In genomic region chr4:84497220-84497834, GRCh38 we compare ENCODE assay signal across 11 cellular contexts. TPM values are rescaled to one million over a fixed set of nuclear protein-coding genes. Genes with fewer than 3 reads are reported as not detected.
A peak's percentile ranks its signal among the peaks of the same experiment; 100 is the strongest.
DNase-seq lines count a peak whose midpoint lies in the region; ATAC-seq and TF ChIP-seq lines count a peak whose summit lies in the region.
"Had no signal": no experiment of that assay in that cellular context is flagged by ENCODE, and none has a peak within 500 bp of the region (broad histone marks: within the 10 kb centered on the region; RNA-seq: fewer than 3 reads in every experiment).

No MANE protein-coding gene starts in this region.

- no peak overlapping the region for H3K27ac ChIP-seq in iPS DF 6.9 (ENCODE audit: low read length)
- H3K27ac ChIP-seq in suprapubic skin = no peak overlapping the region
- H3K27ac ChIP-seq: neutrophil had no signal

- peaks cover 94% of the 10 kb centered on the region for H3K27me3 Mint-ChIP-seq in activated T-cell treated with anti-CD3 and anti-CD28 coated beads, Interleukin-2, amount 50 U/mL, for 24 hours
- H3K27me3 Mint-ChIP-seq in activated T-cell treated with anti-CD3 and anti-CD28 coated beads, Interleukin-2, amount 50 U/mL, for 4 hours (ENCODE audit: low read depth) = peaks cover 83% of the 10 kb centered on the region
- H3K27me3 Mint-ChIP-seq in activated CD8-positive, alpha-beta T cell treated with anti-CD3 and anti-CD28 coated beads for 36 hours = peaks cover 83% of the 10 kb centered on the region

- CTCF ChIA-PET in activated CD8-positive, alpha-beta T cell treated with anti-CD3 and anti-CD28 coated beads for 36 hours (lab: Charles Lee) = interaction anchor here (1.6 kb wide), 1 partner anchor 14 kb away, joined by 4 read pairs; no protein-coding TSS in a partner anchor

- POLR2A ChIA-PET in activated CD8-positive, alpha-beta T cell treated with anti-CD3 and anti-CD28 coated beads for 36 hours (lab: Charles Lee) = no interaction called here

- H3K9me3 Mint-ChIP-seq in activated T-cell treated with anti-CD3 and anti-CD28 coated beads, Interleukin-2, amount 50 U/mL, for 24 hours = peaks cover 6% of the 10 kb centered on the region
- peaks cover 11% of the 10 kb centered on the region for H3K9me3 Mint-ChIP-seq in activated T-cell treated with anti-CD3 and anti-CD28 coated beads, Interleukin-2, amount 50 U/mL, for 4 hours
- no peaks in the 10 kb centered on the region for H3K9me3 Mint-ChIP-seq in activated CD8-positive, alpha-beta T cell treated with anti-CD3 and anti-CD28 coated beads for 36 hours

- TF ChIP-seq EP300 in suprapubic skin (IDR thresholded peaks at IDR 0.05) = no peak

- no peaks in the 10 kb centered on the region for H3K36me3 ChIP-seq in iPS DF 6.9 (ENCODE audit: control insufficient read depth, insufficient read depth, low read length)
- H3K36me3 ChIP-seq in suprapubic skin = no peaks in the 10 kb centered on the region
- H3K36me3 ChIP-seq: neutrophil had no signal

- DNase-seq in activated T-cell treated with anti-CD3 and anti-CD28 coated beads, Interleukin-2, amount 50 U/mL, for 24 hours = peak; percentile 35
- DNase-seq in activated T-cell treated with anti-CD3 and anti-CD28 coated beads, Interleukin-2, amount 50 U/mL, for 4 hours = no peak
- no peak for DNase-seq in activated CD8-positive, alpha-beta T cell treated with anti-CD3 and anti-CD28 coated beads for 36 hours
- DNase-seq in iPS DF 6.9 (ENCODE audit: low read depth, low spot score) = no peak
- no peak for DNase-seq in suprapubic skin (ENCODE audit: low spot score in 2 of 2)
- no peak for DNase-seq in stimulated activated CD8-positive, alpha-beta memory T cell treated with anti-CD3 and anti-CD28 coated beads, Interleukin-4, amount 100 ng/mL, for 48 hours
- DNase-seq in DMS153 treated with DMSO at 0.1 percent for 48 hours (lab: John Stamatoyannopoulos, UW; ENCODE audit: unreplicated experiment) = no peak
- DNase-seq in NCI-H446 treated with DMSO at 0.1 percent for 48 hours (lab: John Stamatoyannopoulos, UW) = no peak
- DNase-seq: effector CD4-positive, alpha-beta T cell had no signal

- intact Hi-C loops in activated CD8-positive, alpha-beta T cell treated with anti-CD3 and anti-CD28 coated beads for 36 hours (cut with micrococcal nuclease) = no loop called here

- H3K27ac Mint-ChIP-seq in activated T-cell treated with anti-CD3 and anti-CD28 coated beads, Interleukin-2, amount 50 U/mL, for 24 hours = peak overlapping the region; percentile 47
- H3K27ac Mint-ChIP-seq in activated CD8-positive, alpha-beta T cell treated with anti-CD3 and anti-CD28 coated beads for 36 hours = no peak overlapping the region

- H3K36me3 Mint-ChIP-seq in activated T-cell treated with anti-CD3 and anti-CD28 coated beads, Interleukin-2, amount 50 U/mL, for 24 hours (ENCODE audit: low read depth) = no peaks in the 10 kb centered on the region
- no peaks in the 10 kb centered on the region for H3K36me3 Mint-ChIP-seq in activated T-cell treated with anti-CD3 and anti-CD28 coated beads, Interleukin-2, amount 50 U/mL, for 4 hours (ENCODE audit: insufficient read depth)
- H3K36me3 Mint-ChIP-seq in activated CD8-positive, alpha-beta T cell treated with anti-CD3 and anti-CD28 coated beads for 36 hours (ENCODE audit: low read depth) = peaks cover 9% of the 10 kb centered on the region

- H3K4me3 Mint-ChIP-seq in activated T-cell treated with anti-CD3 and anti-CD28 coated beads, Interleukin-2, amount 50 U/mL, for 24 hours = peak overlapping the region; percentile 12
- no peak overlapping the region for H3K4me3 Mint-ChIP-seq in activated T-cell treated with anti-CD3 and anti-CD28 coated beads, Interleukin-2, amount 50 U/mL, for 4 hours
- H3K4me3 Mint-ChIP-seq in activated CD8-positive, alpha-beta T cell treated with anti-CD3 and anti-CD28 coated beads for 36 hours = peak overlapping the region; percentile 10

- no peaks in the 10 kb centered on the region for H3K9me3 ChIP-seq in iPS DF 6.9 (ENCODE audit: control insufficient read depth, insufficient read depth, low read length)
- H3K9me3 ChIP-seq in suprapubic skin = no peaks in the 10 kb centered on the region
- H3K9me3 ChIP-seq: neutrophil had no signal

- peaks cover 14% of the 10 kb centered on the region for H3K4me1 ChIP-seq in iPS DF 6.9 (ENCODE audit: control insufficient read depth, insufficient read depth, low read length)
- H3K4me1 ChIP-seq in suprapubic skin = peaks cover 61% of the 10 kb centered on the region

- H3K27me3 ChIP-seq in iPS DF 6.9 (ENCODE audit: control insufficient read depth, insufficient read depth, low read length) (peaks cover 76% of the 10 kb centered on the region), suprapubic skin (peaks cover 100% of the 10 kb centered on the region)

- no CpG with 5 or more reads among the region's 59 CpGs for WGBS in iPS DF 6.9 (ENCODE audit: insufficient coverage, insufficient read length)
- WGBS in suprapubic skin = 9% methylated on average over 41 of the region's 59 CpGs

- H3K4me3 ChIP-seq in iPS DF 6.9 (ENCODE audit: low read length) (peak overlapping the region; percentile 45; the same call in 1 of the 2 replicates), suprapubic skin (peak overlapping the region; percentile 49)
- H3K4me3 ChIP-seq: K562 had no signal

- TF ChIP-seq POLR2A in suprapubic skin (IDR thresholded peaks at IDR 0.05) = no peak

- peaks cover 31% of the 10 kb centered on the region for H3K4me1 Mint-ChIP-seq in activated T-cell treated with anti-CD3 and anti-CD28 coated beads, Interleukin-2, amount 50 U/mL, for 24 hours (ENCODE audit: low read depth)
- H3K4me1 Mint-ChIP-seq in activated T-cell treated with anti-CD3 and anti-CD28 coated beads, Interleukin-2, amount 50 U/mL, for 4 hours (ENCODE audit: low read depth) = peaks cover 19% of the 10 kb centered on the region
- H3K4me1 Mint-ChIP-seq in activated CD8-positive, alpha-beta T cell treated with anti-CD3 and anti-CD28 coated beads for 36 hours (ENCODE audit: low read depth) = peaks cover 20% of the 10 kb centered on the region

- no peak for ATAC-seq in activated T-cell treated with anti-CD3 and anti-CD28 coated beads, Interleukin-2, amount 50 U/mL, for 4 hours
- no peak for ATAC-seq in activated CD8-positive, alpha-beta T cell treated with anti-CD3 and anti-CD28 coated beads for 36 hours
- ATAC-seq: K562 had no signal

- no peak for TF ChIP-seq CTCF in activated CD8-positive, alpha-beta T cell treated with anti-CD3 and anti-CD28 coated beads for 36 hours (IDR thresholded peaks at IDR 0.05)
- TF ChIP-seq CTCF in suprapubic skin (IDR thresholded peaks at IDR 0.05) = no peak

RNA-seq across cellular contexts. Expression of gene NKX6-1, which starts 1.8 kb away (rescaled TPM):
- not detected for total RNA-seq in activated T-cell treated with anti-CD3 and anti-CD28 coated beads, Interleukin-2, amount 50 U/mL, for 4 hours
- total RNA-seq in activated CD8-positive, alpha-beta T cell treated with anti-CD3 and anti-CD28 coated beads for 36 hours = not detected
- total RNA-seq in suprapubic skin = not detected
- total RNA-seq: K562 had no signal
